In genomic region chr16:25692734-25693508, GRCh38 we compare ENCODE assay signal across 1 cellular context.
TF ChIP-seq lines count a peak whose summit lies in the region.

No MANE protein-coding gene starts in this region.

TF ChIP-seq in A549, 52 proteins besides CTCF, POLR2A, EP300 and RAD21 (continued from another document):
- no peak for TF ChIP-seq REST (IDR thresholded peaks at IDR 0.05)
TF ChIP-seq in A549: peak in this region for 0.
